Comparison of ENCODE assay signal across 8 cellular contexts in genomic region chr17:29618272-29619065, GRCh38. TPM values are rescaled to one million over a fixed set of nuclear protein-coding genes. Genes with fewer than 3 reads are reported as not detected.
DNase-seq lines count a peak whose midpoint lies in the region; ATAC-seq and TF ChIP-seq lines count a peak whose summit lies in the region.

No MANE protein-coding gene starts in this region.

- H3K4me1 ChIP-seq in Peyer's patch (peaks cover 5 to 64% (median 44%) of the 10 kb centered on the region in 4 donors), sigmoid colon (peaks cover 0 to 96% (median 79%) of the 10 kb centered on the region in 4 donors)

- TF ChIP-seq EP300 in sigmoid colon (IDR thresholded peaks at IDR 0.05) = no peak

- H3K36me3 ChIP-seq in Peyer's patch (no peaks in the 10 kb centered on the region), sigmoid colon (no peaks in the 10 kb centered on the region)

- H3K27ac ChIP-seq in Peyer's patch = peak overlapping the region in 1 of 4 donors; percentile 74
- H3K27ac ChIP-seq in sigmoid colon = peak overlapping the region; percentile 10 to 68 (median 53)

- ATAC-seq in GM18868 (IDR thresholded peaks at IDR 0.05; ENCODE audit: unreplicated experiment) = peak; percentile 3
- no peak for ATAC-seq in left ventricle myocardium superior
- no peak for ATAC-seq in HG02571 (IDR thresholded peaks at IDR 0.05; ENCODE audit: unreplicated experiment)
- ATAC-seq in HG02870 (IDR thresholded peaks at IDR 0.05; ENCODE audit: unreplicated experiment) = no peak

- peak overlapping the region in 3 of 4 donors; percentile 37 to 53 (median 46) for H3K4me3 ChIP-seq in Peyer's patch
- peak overlapping the region in 3 of 4 donors; percentile 35 to 44 (median 39) for H3K4me3 ChIP-seq in sigmoid colon

- H3K9me3 ChIP-seq in Peyer's patch = no peaks in the 10 kb centered on the region
- H3K9me3 ChIP-seq in sigmoid colon = no peaks in the 10 kb centered on the region

- no peak for TF ChIP-seq POLR2A in Peyer's patch (IDR thresholded peaks at IDR 0.05)
- no peak for TF ChIP-seq POLR2A in sigmoid colon (IDR thresholded peaks at IDR 0.05)

- TF ChIP-seq CTCF in Peyer's patch (IDR thresholded peaks at IDR 0.05) = no peak
- peak in 2 of 4 experiments; percentile 1 for TF ChIP-seq CTCF in sigmoid colon (IDR thresholded peaks at IDR 0.05)

- WGBS in sigmoid colon, 2 donors = 27 to 43% methylated on average over 22 of the region's 22 CpGs

- intact Hi-C loops in left ventricle myocardium superior (cut with micrococcal nuclease) = no loop called here
- intact Hi-C loops in sigmoid colon (cut with DNase I) = loop anchor here (5.0 to 10.0 kb wide), 2 partner anchors 36 to 146 kb away; no protein-coding TSS in a partner anchor

- no peak for DNase-seq in Peyer's patch
- DNase-seq in left ventricle myocardium superior = peak; percentile 29
- peak; percentile 63 for DNase-seq in sigmoid colon
- DNase-seq in stimulated activated CD4-positive, alpha-beta T cell treated with anti-CD3 and anti-CD28 coated beads, Interleukin-2, amount 100 ng/mL, for 48 hours = no peak
- no peak for DNase-seq in DMS53 (lab: John Stamatoyannopoulos, UW)

- no peaks in the 10 kb centered on the region for H3K27me3 ChIP-seq in Peyer's patch
- no peaks in the 10 kb centered on the region for H3K27me3 ChIP-seq in sigmoid colon

RNA-seq across cellular contexts. Expression of gene CORO6, which starts 4.2 kb away (rescaled TPM):
- total RNA-seq in Peyer's patch (10 to 100 TPM in 3 of 4 donors, 1 to 10 TPM in 1; 4.0 to 28.9 (median 19.9) TPM), left ventricle myocardium superior (104 TPM), sigmoid colon (10 to 100 TPM; 23.9 to 94.4 (median 35.1) TPM)
- polyA plus RNA-seq in sigmoid colon = 1 to 10 TPM in 2 of 3 donors, under 1 TPM in 1; 0.23 to 4.9 (median 3.0) TPM

RNA-seq across cellular contexts. Expression of gene ANKRD13B, which starts 25.5 kb away (rescaled TPM):
- total RNA-seq in Peyer's patch = 10 to 100 TPM in 1 of 4 donors, 1 to 10 TPM in 3; 4.2 to 14.9 (median 8.3) TPM
- 8.3 TPM for total RNA-seq in left ventricle myocardium superior
- total RNA-seq in sigmoid colon = 10 to 100 TPM in 1 of 4 donors, 1 to 10 TPM in 3; 5.4 to 17.2 (median 6.2) TPM
- polyA plus RNA-seq in sigmoid colon = 1 to 10 TPM; 1.6 to 5.2 (median 3.0) TPM

RNA-seq across cellular contexts. Expression of gene GIT1, which starts 29.0 kb away (rescaled TPM):
- total RNA-seq in Peyer's patch = 10 to 100 TPM; 31.9 to 66.7 (median 52.6) TPM
- 31.5 TPM for total RNA-seq in left ventricle myocardium superior
- total RNA-seq in sigmoid colon = 10 to 100 TPM; 13.6 to 31.3 (median 16.8) TPM
- 10 to 100 TPM; 16.9 to 28.5 (median 18.0) TPM for polyA plus RNA-seq in sigmoid colon

RNA-seq across cellular contexts. Expression of gene TP53I13, which starts 50.0 kb away (rescaled TPM):
- total RNA-seq in Peyer's patch = 100 to 1,000 TPM in 2 of 4 donors, 10 to 100 TPM in 2; 86.6 to 204 (median 139) TPM
- 40.1 TPM for total RNA-seq in left ventricle myocardium superior
- total RNA-seq in sigmoid colon = 10 to 100 TPM; 28.8 to 41.8 (median 35.4) TPM
- polyA plus RNA-seq in sigmoid colon = 10 to 100 TPM; 14.4 to 79.0 (median 20.3) TPM

RNA-seq across cellular contexts. Expression of gene ABHD15, which starts 51.6 kb away (rescaled TPM):
- total RNA-seq in Peyer's patch = 10 to 100 TPM; 19.0 to 41.2 (median 32.2) TPM
- total RNA-seq in left ventricle myocardium superior = 6.4 TPM
- 10 to 100 TPM in 1 of 4 donors, 1 to 10 TPM in 3; 4.1 to 10.8 (median 6.7) TPM for total RNA-seq in sigmoid colon
- polyA plus RNA-seq in sigmoid colon = 10 to 100 TPM in 1 of 3 donors, 1 to 10 TPM in 2; 4.9 to 10.3 (median 5.4) TPM

Comparison
In these comparisons a context has a peak if more than half of its experiments do, and no peak if none do; other contexts are left out.
1. DNase-seq: peak in left ventricle myocardium superior (single experiment) and sigmoid colon (single experiment); none in Peyer's patch (0 of 3), stimulated activated CD4-positive, alpha-beta T cell treated with anti-CD3 and anti-CD28 coated beads, Interleukin-2, amount 100 ng/mL, for 48 hours (0 of 2) and DMS53 (single experiment).